In genomic region chr6:98470821-98471220, GRCh38 we compare ENCODE assay signal across 31 cellular contexts.
"Had no signal": no experiment of that assay in that cellular context is flagged by ENCODE, and none has a peak within 500 bp of the region (broad histone marks: within the 10 kb centered on the region; RNA-seq: fewer than 3 reads in every experiment).

No MANE protein-coding gene starts in this region.

- DNase-seq: cerebellar nuclear complex; dorsolateral prefrontal cortex; effector CD4-positive, alpha-beta T cell; foreskin fibroblast; gastrocnemius medialis; head of caudate nucleus; kidney glomerular epithelial cell; left colon; mucosa of descending colon; naive B cell; sigmoid colon; spleen; stimulated activated CD4-positive, alpha-beta T cell treated with anti-CD3 and anti-CD28 coated beads, Interleukin-4, amount 100 ng/mL, for 4 hours; stimulated activated naive CD8-positive, alpha-beta T cell treated with anti-CD3 and anti-CD28 coated beads, Interleukin-15, Interleukin-2, amounts not matched to agents 100 U/mL and 50 U/mL, for 24 hours; substantia nigra; testis; tibial artery; upper lobe of left lung had no signal

- H3K27me3 Mint-ChIP-seq: memory B cell; naive B cell; natural killer cell treated with Interleukin-12 subunit alpha and Interleukin-12 subunit beta and Interleukin-15 and Interleukin-18, amount 100 ng/mL, for 72 hours; stimulated activated memory B cell treated with anti-CD40 and anti-IgM and Interleukin-4, amounts not matched to agents 10 μg/mL and 1 μg/mL and 100 μg/mL, for 72 hours had no signal

- H2AFZ ChIP-seq: parathyroid adenoma had no signal

- ATAC-seq: esophagus mucosa; gastrocnemius medialis; left colon; mucosa of descending colon; natural killer cell treated with Interleukin-12 subunit alpha and Interleukin-12 subunit beta and Interleukin-15 and Interleukin-18, amount 100 ng/mL, for 72 hours; stimulated activated memory B cell treated with anti-CD40 and anti-IgM and Interleukin-4, amounts not matched to agents 10 μg/mL and 1 μg/mL and 100 μg/mL, for 72 hours; stimulated activated naive CD8-positive, alpha-beta T cell treated with anti-CD3 and anti-CD28 coated beads, Interleukin-15, Interleukin-2, amounts not matched to agents 100 U/mL and 50 U/mL, for 24 hours had no signal

- H3K4me3 Mint-ChIP-seq: memory B cell; mesothelial cell of epicardium; naive B cell; natural killer cell treated with Interleukin-12 subunit alpha and Interleukin-12 subunit beta and Interleukin-15 and Interleukin-18, amount 100 ng/mL, for 72 hours; neural crest cell; stimulated activated memory B cell treated with anti-CD40 and anti-IgM and Interleukin-4, amounts not matched to agents 10 μg/mL and 1 μg/mL and 100 μg/mL, for 72 hours had no signal

- H3K4me1 Mint-ChIP-seq: memory B cell; naive B cell; neural crest cell; stimulated activated memory B cell treated with anti-CD40 and anti-IgM and Interleukin-4, amounts not matched to agents 10 μg/mL and 1 μg/mL and 100 μg/mL, for 72 hours had no signal

- H3K36me3 ChIP-seq: gastrocnemius medialis, neutrophil, right atrium auricular region, sigmoid colon, spleen, tibial artery, upper lobe of left lung had no signal

- H3K27ac Mint-ChIP-seq: memory B cell; mesothelial cell of epicardium; naive B cell; natural killer cell treated with Interleukin-12 subunit alpha and Interleukin-12 subunit beta and Interleukin-15 and Interleukin-18, amount 100 ng/mL, for 72 hours; progenitor cell of endocrine pancreas; stimulated activated memory B cell treated with anti-CD40 and anti-IgM and Interleukin-4, amounts not matched to agents 10 μg/mL and 1 μg/mL and 100 μg/mL, for 72 hours had no signal

- H3K27ac ChIP-seq: dorsolateral prefrontal cortex, epithelial cell of prostate, gastrocnemius medialis, neutrophil, parathyroid adenoma, right atrium auricular region, sigmoid colon, skin epidermis, spleen, testis, tibial artery, upper lobe of left lung had no signal

- H3K4me1 ChIP-seq: gastrocnemius medialis, parathyroid adenoma, right atrium auricular region, sigmoid colon, spleen, testis, tibial artery, upper lobe of left lung had no signal

- H3K36me3 Mint-ChIP-seq: memory B cell; mesothelial cell of epicardium; stimulated activated memory B cell treated with anti-CD40 and anti-IgM and Interleukin-4, amounts not matched to agents 10 μg/mL and 1 μg/mL and 100 μg/mL, for 72 hours had no signal

- H3K27me3 ChIP-seq: gastrocnemius medialis, neutrophil, right atrium auricular region, sigmoid colon, spleen, testis, tibial artery, upper lobe of left lung had no signal

- H3K4me3 ChIP-seq: dorsolateral prefrontal cortex, gastrocnemius medialis, lung, mucosa of descending colon, right atrium auricular region, sigmoid colon, skin epidermis, spleen, testis, tibial artery, upper lobe of left lung had no signal

- H3K79me2 ChIP-seq: parathyroid adenoma had no signal
